Comparison of ENCODE assay signal across 14 cellular contexts in the genomic region with DNA sequence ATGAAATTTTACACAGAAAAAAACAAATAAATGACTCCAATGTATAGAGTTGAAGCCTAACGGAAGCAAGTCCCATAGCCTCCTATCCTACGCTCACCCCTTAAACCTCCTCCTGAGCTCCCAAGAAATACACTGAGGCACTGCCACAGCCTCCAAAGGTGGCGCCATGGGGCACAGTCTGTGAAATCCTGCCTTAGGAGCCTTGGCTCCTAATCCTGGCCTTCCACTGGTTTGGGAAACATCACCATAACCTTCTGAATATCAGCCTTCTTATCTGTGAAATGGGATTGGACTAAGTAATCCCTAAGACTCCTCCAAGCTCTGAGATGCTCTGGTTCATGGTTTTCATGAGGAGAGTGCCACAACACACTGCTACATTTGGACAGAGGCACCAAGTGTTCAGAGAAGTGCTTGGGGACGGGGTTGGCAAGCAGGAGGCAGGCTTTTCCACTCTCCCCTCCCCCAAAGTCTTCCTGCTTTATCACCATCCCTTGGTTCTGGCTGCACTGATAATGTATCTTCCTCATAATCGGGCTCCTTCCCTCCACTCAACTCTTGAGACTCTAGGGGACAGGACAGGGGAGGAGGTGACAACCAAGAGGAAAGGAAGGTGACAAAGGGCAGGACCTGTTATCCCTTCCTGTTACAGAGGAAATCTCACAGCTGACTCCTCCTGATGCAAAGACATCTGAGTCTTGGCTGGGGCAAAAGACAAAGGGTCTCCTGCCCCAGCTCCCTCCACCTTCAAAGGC. TPM values are rescaled to one million over a fixed set of nuclear protein-coding genes. Genes with fewer than 3 reads are reported as not detected.
A peak's percentile ranks its signal among the peaks of the same experiment; 100 is the strongest.
DNase-seq lines count a peak whose midpoint lies in the region; ATAC-seq, FAIRE-seq and TF ChIP-seq lines count a peak whose summit lies in the region.
"Had no signal": no experiment of that assay in that cellular context is flagged by ENCODE, and none has a peak within 500 bp of the region (broad histone marks: within the 10 kb centered on the region; RNA-seq: fewer than 3 reads in every experiment).

No MANE protein-coding gene starts in this region.

- H2AFZ ChIP-seq in OCI-LY3 (ENCODE audit: low read depth, low read length) (no peak overlapping the region), H1 (ENCODE audit: low read length) (peak overlapping the region; percentile 59)

- H4K20me1 ChIP-seq in OCI-LY3 (ENCODE audit: insufficient read depth, low read length) (peaks cover 9% of the 10 kb centered on the region; the same call in 1 of the 2 replicates), H1 (replicated peaks in 1 of 2; ENCODE audit: control insufficient read depth in 1 of 2, insufficient read depth in 2 of 2, low read length in 2 of 2) (no peaks in the 10 kb centered on the region)

- no peak overlapping the region for H2BK20ac ChIP-seq in H1 (ENCODE audit: low read length)

- no peak for TF ChIP-seq EP300 in H1 (IDR thresholded peaks at IDR 0.05; ENCODE audit: borderline replicate concordance in 1 of 2, low read depth in 2 of 2, low read length in 2 of 2)

- peak overlapping the region; percentile 87; the same call in 1 of the 2 replicates for H3K9ac ChIP-seq in OCI-LY3 (ENCODE audit: low read length)
- no peak overlapping the region for H3K9ac ChIP-seq in H1 (replicated peaks in 1 of 4; ENCODE audit: extremely low read depth in 1 of 4, low read depth in 3 of 4, low read length in 3 of 4)

- no peak overlapping the region for H4K8ac ChIP-seq in H1 (ENCODE audit: extremely low read depth, insufficient read depth, low read length)

- no peak overlapping the region for H2BK15ac ChIP-seq in H1 (ENCODE audit: low read length)

- H3K27me3 Mint-ChIP-seq in activated T-cell treated with anti-CD3 and anti-CD28 coated beads, Interleukin-2, amount 50 U/mL, for 4 hours (ENCODE audit: low read depth) = no peaks in the 10 kb centered on the region
- no peaks in the 10 kb centered on the region for H3K27me3 Mint-ChIP-seq in stimulated activated naive CD8-positive, alpha-beta T cell treated with anti-CD3 and anti-CD28 coated beads, Interleukin-15, Interleukin-2, amounts not matched to agents 100 ng/mL and 50 ng/mL, for 24 hours
- H3K27me3 Mint-ChIP-seq: progenitor cell of endocrine pancreas had no signal

- peak overlapping the region; percentile 92 for H3K27ac Mint-ChIP-seq in stimulated activated naive CD8-positive, alpha-beta T cell treated with anti-CD3 and anti-CD28 coated beads, Interleukin-15, Interleukin-2, amounts not matched to agents 100 ng/mL and 50 ng/mL, for 24 hours

- no peak overlapping the region for H3K23ac ChIP-seq in H1 (ENCODE audit: insufficient read length)

- peaks cover 68% of the 10 kb centered on the region for H3K4me1 ChIP-seq in OCI-LY3 (ENCODE audit: low read length)
- peaks cover 0 to 3% (median 0%) of the 10 kb centered on the region in 4 experiments; a peak in 1 of 7 replicates for H3K4me1 ChIP-seq in H1 (replicated peaks in 1 of 4; ENCODE audit: control insufficient read depth in 3 of 4, insufficient read depth in 4 of 4, low read length in 3 of 4)
- H3K4me1 ChIP-seq in testis = no peaks in the 10 kb centered on the region
- H3K4me1 ChIP-seq: ascending aorta, vagina had no signal

- H3K4me3 Mint-ChIP-seq in activated T-cell treated with anti-CD3 and anti-CD28 coated beads, Interleukin-2, amount 50 U/mL, for 4 hours = peak overlapping the region; percentile 74
- peak overlapping the region; percentile 89 for H3K4me3 Mint-ChIP-seq in stimulated activated naive CD8-positive, alpha-beta T cell treated with anti-CD3 and anti-CD28 coated beads, Interleukin-15, Interleukin-2, amounts not matched to agents 100 ng/mL and 50 ng/mL, for 24 hours

- ATAC-seq in activated T-cell treated with anti-CD3 and anti-CD28 coated beads, Interleukin-2, amount 50 U/mL, for 4 hours = no peak
- ATAC-seq in GM21526 (IDR thresholded peaks at IDR 0.05; ENCODE audit: low FRiP score, unreplicated experiment) = no peak

- TF ChIP-seq RAD21 in H1 (IDR thresholded peaks at IDR 0.05 in 1 of 2, conservative IDR thresholded peaks at IDR 0.05 in 1 of 2; ENCODE audit: low read depth in 2 of 2, low read length in 2 of 2) = peak in 1 of 2 experiments; percentile 16; a peak in 1 of 4 replicates

- FAIRE-seq in H1 (lab: Jason Lieb, UNC) = no peak
- FAIRE-seq: HTR-8/SVneo had no signal

- H3K36me3 Mint-ChIP-seq in activated T-cell treated with anti-CD3 and anti-CD28 coated beads, Interleukin-2, amount 50 U/mL, for 4 hours (ENCODE audit: insufficient read depth) = peaks cover 14% of the 10 kb centered on the region
- peaks cover 82% of the 10 kb centered on the region for H3K36me3 Mint-ChIP-seq in stimulated activated naive CD8-positive, alpha-beta T cell treated with anti-CD3 and anti-CD28 coated beads, Interleukin-15, Interleukin-2, amounts not matched to agents 100 ng/mL and 50 ng/mL, for 24 hours (ENCODE audit: low read depth)

- CTCF ChIA-PET in H1 (lab: Charles Lee; ENCODE audit: partially characterized antibody) = interaction anchor here (0.8 to 2.7 kb wide), 13 partner anchors 9 to 212 kb away, joined by 3 to 13 read pairs (median 5); no protein-coding TSS in a partner anchor

- TF ChIP-seq POLR2A in H1 (IDR thresholded peaks at IDR 0.05; ENCODE audit: control extremely low read depth in 1 of 2, low read depth in 2 of 2, low read length in 2 of 2) (no peak), testis (IDR thresholded peaks at IDR 0.05) (no peak)

- H3K14ac ChIP-seq in H1 (ENCODE audit: insufficient read length) = no peak overlapping the region

- peaks cover 76% of the 10 kb centered on the region for H3K4me1 Mint-ChIP-seq in activated T-cell treated with anti-CD3 and anti-CD28 coated beads, Interleukin-2, amount 50 U/mL, for 4 hours (ENCODE audit: low read depth)
- H3K4me1 Mint-ChIP-seq in stimulated activated naive CD8-positive, alpha-beta T cell treated with anti-CD3 and anti-CD28 coated beads, Interleukin-15, Interleukin-2, amounts not matched to agents 100 ng/mL and 50 ng/mL, for 24 hours (ENCODE audit: low read depth) = peaks cover 93% of the 10 kb centered on the region

- no peak for DNase-seq in activated T-cell treated with anti-CD3 and anti-CD28 coated beads, Interleukin-2, amount 50 U/mL, for 4 hours
- no peak for DNase-seq in activated T-cell treated with anti-CD3 and anti-CD28 coated beads, Interleukin-2, amount 50 U/mL, for 48 hours
- DNase-seq in H1 (ENCODE audit: low read depth in 1 of 2, low spot score in 2 of 2) (no peak), testis (no peak)
- no peak for DNase-seq in stimulated activated naive CD4-positive, alpha-beta T cell (lab: John Stamatoyannopoulos, UW)
- DNase-seq: dermis blood vessel endothelial cell, midbrain had no signal

- H3K27me3 ChIP-seq in OCI-LY3 (ENCODE audit: low read depth, low read length) (no peaks in the 10 kb centered on the region), H1 (replicated peaks in 1 of 4; ENCODE audit: control insufficient read depth in 3 of 4, extremely low read depth in 1 of 4, insufficient read depth in 3 of 4, low read length in 3 of 4) (no peaks in the 10 kb centered on the region), testis (no peaks in the 10 kb centered on the region)
- H3K27me3 ChIP-seq: ascending aorta, vagina had no signal

- no peak overlapping the region for H3K56ac ChIP-seq in H1 (replicated peaks; ENCODE audit: insufficient read length, low read depth, low read length)

- H3K4ac ChIP-seq in H1 (replicated peaks; ENCODE audit: insufficient read length, low read depth, low read length) = no peak overlapping the region

- H3K4me3 ChIP-seq in OCI-LY3 (ENCODE audit: low read length) = peak overlapping the region; percentile 81
- no peak overlapping the region for H3K4me3 ChIP-seq in H1 (ENCODE audit: extremely low read depth in 1 of 4, insufficient read depth in 2 of 4, low read depth in 3 of 4, low read length in 4 of 4)
- H3K4me3 ChIP-seq in testis = no peak overlapping the region
- H3K4me3 ChIP-seq: ascending aorta, vagina had no signal

- H2BK5ac ChIP-seq in H1 (ENCODE audit: low read depth, low read length) = no peak overlapping the region

- no peak overlapping the region for H2BK120ac ChIP-seq in H1 (replicated peaks; ENCODE audit: low read depth, low read length)

- H4K5ac ChIP-seq in H1 (ENCODE audit: insufficient read length, low read depth, low read length) = no peak overlapping the region

- H3K27ac ChIP-seq in OCI-LY3 (ENCODE audit: low read length) (peak overlapping the region; percentile 83), H1 (ENCODE audit: low read depth, low read length) (no peak overlapping the region), testis (no peak overlapping the region)
- H3K27ac ChIP-seq: ascending aorta, vagina had no signal

- no peaks in the 10 kb centered on the region for H3K23me2 ChIP-seq in H1 (ENCODE audit: low read depth, low read length)

- TF ChIP-seq CTCF in OCI-LY3 (IDR thresholded peaks at IDR 0.05; ENCODE audit: low read depth, low read length) (peak; percentile 27; the same call in 1 of the 2 replicates), H1 (IDR thresholded peaks at IDR 0.05; ENCODE audit: control extremely low read depth in 1 of 3, insufficient read depth in 1 of 3, low read depth in 1 of 3, low read length in 3 of 3) (peak; percentile 23 to 44 (median 38); a peak in 3 of 4 replicates), testis (IDR thresholded peaks at IDR 0.05) (no peak)

- peaks cover 14% of the 10 kb centered on the region; the same call in 1 of the 2 replicates for H3K9me3 ChIP-seq in OCI-LY3 (ENCODE audit: insufficient read depth, low read length)
- no peaks in the 10 kb centered on the region for H3K9me3 ChIP-seq in H1 (ENCODE audit: insufficient read depth in 2 of 2, low read depth in 1 of 2, low read length in 1 of 2)
- H3K9me3 ChIP-seq in testis = no peaks in the 10 kb centered on the region
- H3K9me3 ChIP-seq: vagina had no signal

- H3K9me3 Mint-ChIP-seq in activated T-cell treated with anti-CD3 and anti-CD28 coated beads, Interleukin-2, amount 50 U/mL, for 4 hours = peaks cover 4% of the 10 kb centered on the region
- peaks cover 7% of the 10 kb centered on the region for H3K9me3 Mint-ChIP-seq in stimulated activated naive CD8-positive, alpha-beta T cell treated with anti-CD3 and anti-CD28 coated beads, Interleukin-15, Interleukin-2, amounts not matched to agents 100 ng/mL and 50 ng/mL, for 24 hours

- no peak overlapping the region for H2BK12ac ChIP-seq in H1 (ENCODE audit: low read depth, low read length)

- H3K18ac ChIP-seq in H1 (ENCODE audit: extremely low read depth, low read length) = no peak overlapping the region

- WGBS in H1 (ENCODE audit: extremely low coverage in 1 of 2, insufficient coverage in 1 of 2, insufficient read length in 1 of 2, insufficient replicate concordance in 2 of 2, low coverage in 1 of 2, low lambda C conversion rate in 2 of 2, missing lambda C conversion rate in 1 of 2), 2 experiments = 89% methylated on average over 5 of the region's 5 CpGs; no CpG with 5 or more reads in 1 of the 2 experiments
- WGBS in testis, 2 donors = 82 to 84% methylated on average over 4 to 5 of the region's 5 CpGs

- H3K79me2 ChIP-seq in OCI-LY3 (ENCODE audit: low read length) = peaks cover 69% of the 10 kb centered on the region
- H3K79me2 ChIP-seq in H1 (ENCODE audit: control insufficient read depth in 1 of 2, insufficient read depth in 2 of 2, low read length in 2 of 2) = no peaks in the 10 kb centered on the region

- H4K91ac ChIP-seq in H1 (replicated peaks; ENCODE audit: insufficient read length, low read length) = no peak overlapping the region

- no peaks in the 10 kb centered on the region for H3K79me1 ChIP-seq in H1 (ENCODE audit: low read depth, low read length)

- intact Hi-C loops in testis (cut with DNase I; ENCODE audit: low total_unique reads) = no loop called here

- H3K4me2 ChIP-seq in OCI-LY3 (ENCODE audit: low read length) = peak overlapping the region; percentile 85
- H3K4me2 ChIP-seq in H1 (ENCODE audit: insufficient read depth in 1 of 2, low read depth in 2 of 2, low read length in 2 of 2) = no peak overlapping the region

- POLR2A ChIA-PET in H1 (lab: Charles Lee; ENCODE audit: partially characterized antibody) = no interaction called here

- H3K36me3 ChIP-seq in OCI-LY3 (replicated peaks; ENCODE audit: low read depth, low read length) (peaks cover 37% of the 10 kb centered on the region), H1 (ENCODE audit: control insufficient read depth in 2 of 4, insufficient read depth in 4 of 4, low read length in 3 of 4) (no peaks in the 10 kb centered on the region), testis (ENCODE audit: low read depth, missing control alignments) (no peaks in the 10 kb centered on the region)
- H3K36me3 ChIP-seq: ascending aorta, vagina had no signal

- H2AK5ac ChIP-seq in H1 (ENCODE audit: low read depth, low read length) = no peak overlapping the region

RNA-seq across cellular contexts. Expression of gene SLAMF7, which starts 2.7 kb away (rescaled TPM):
- 10 to 100 TPM; 44.1 to 80.5 (median 71.7) TPM for total RNA-seq in activated T-cell treated with anti-CD3 and anti-CD28 coated beads, Interleukin-2, amount 50 U/mL, for 4 hours
- total RNA-seq in H1 (2021; fragmentation: NEBNext Ultra II Directional; extraction: Animal tissue kit (Norgen Biotek cat#: 25700)) = not detected in 2 replicates
- polyA plus RNA-seq in H1 (2011; rRNA removed) (not detected in 2 replicates), testis (ENCODE audit: insufficient read depth, low read depth, low replicate concordance) (5.1 TPM)
- polyA plus RNA-seq in H1 (2011; cell fraction: cytosol; rRNA removed) = not detected
- polyA plus RNA-seq in H1 (2011; cell fraction: nucleus; rRNA removed) = not detected
- polyA plus RNA-seq in H1 (2012, experiment 1 of 2) = not detected in 4 replicates
- not detected for polyA plus RNA-seq in H1 (2012, experiment 2 of 2)
- polyA plus RNA-seq in H1 (2013, experiment 1 of 2) = not detected
- 0.02 TPM for polyA plus RNA-seq in H1 (2013, experiment 2 of 2)
- polyA minus RNA-seq in H1 (2011; rRNA and poly(A)+ RNA removed) = not detected in 2 replicates
- not detected for polyA minus RNA-seq in H1 (2011; cell fraction: cytosol; rRNA and poly(A)+ RNA removed)
- not detected for polyA minus RNA-seq in H1 (2011; cell fraction: nucleus; rRNA and poly(A)+ RNA removed)
- total RNA-seq in testis = under 1 TPM in 1 of 2 donors, not detected in 1; 0.68 TPM
- total RNA-seq: ascending aorta, dermis blood vessel endothelial cell, progenitor cell of endocrine pancreas had no signal

RNA-seq across cellular contexts. Expression of gene CD48, which starts 30.2 kb away (rescaled TPM):
- 100 to 1,000 TPM; 313 to 347 (median 336) TPM for total RNA-seq in activated T-cell treated with anti-CD3 and anti-CD28 coated beads, Interleukin-2, amount 50 U/mL, for 4 hours
- not detected in 2 replicates for total RNA-seq in H1 (2021; fragmentation: NEBNext Ultra II Directional; extraction: Animal tissue kit (Norgen Biotek cat#: 25700))
- polyA plus RNA-seq in H1 (2011; rRNA removed) (0.08 TPM in 1 of 2 replicates, not detected in the other), testis (ENCODE audit: insufficient read depth, low read depth, low replicate concordance) (6.1 TPM)
- polyA plus RNA-seq in H1 (2011; cell fraction: cytosol; rRNA removed) = 0.05 TPM
- polyA plus RNA-seq in H1 (2011; cell fraction: nucleus; rRNA removed) = not detected
- polyA plus RNA-seq in H1 (2012, experiment 1 of 2) = 0.11 to 0.46 TPM (median 0.28 TPM) in 4 replicates
- polyA plus RNA-seq in H1 (2012, experiment 2 of 2) = not detected
- not detected for polyA plus RNA-seq in H1 (2013, experiment 1 of 2)
- not detected for polyA plus RNA-seq in H1 (2013, experiment 2 of 2)
- polyA minus RNA-seq in H1 (2011; rRNA and poly(A)+ RNA removed) = not detected in 2 replicates
- not detected for polyA minus RNA-seq in H1 (2011; cell fraction: cytosol; rRNA and poly(A)+ RNA removed)
- polyA minus RNA-seq in H1 (2011; cell fraction: nucleus; rRNA and poly(A)+ RNA removed) = not detected
- 1 to 10 TPM in 1 of 2 donors, under 1 TPM in 1; 0.63 to 1.4 TPM for total RNA-seq in testis
- total RNA-seq: ascending aorta, dermis blood vessel endothelial cell, progenitor cell of endocrine pancreas had no signal

RNA-seq across cellular contexts. Expression of gene LY9, which starts 54.2 kb away (rescaled TPM):
- total RNA-seq in activated T-cell treated with anti-CD3 and anti-CD28 coated beads, Interleukin-2, amount 50 U/mL, for 4 hours = 10 to 100 TPM in 2 of 3 donors, 1 to 10 TPM in 1; 8.9 to 21.4 (median 16.5) TPM
- not detected in 2 replicates for total RNA-seq in H1 (2021; fragmentation: NEBNext Ultra II Directional; extraction: Animal tissue kit (Norgen Biotek cat#: 25700))
- polyA plus RNA-seq in H1 (2011; rRNA removed) (not detected in 2 replicates), testis (ENCODE audit: insufficient read depth, low read depth, low replicate concordance) (0.71 TPM)
- polyA plus RNA-seq in H1 (2011; cell fraction: cytosol; rRNA removed) = not detected
- polyA plus RNA-seq in H1 (2011; cell fraction: nucleus; rRNA removed) = not detected
- polyA plus RNA-seq in H1 (2012, experiment 1 of 2) = not detected in 4 replicates
- polyA plus RNA-seq in H1 (2012, experiment 2 of 2) = not detected
- polyA plus RNA-seq in H1 (2013, experiment 1 of 2) = not detected
- polyA plus RNA-seq in H1 (2013, experiment 2 of 2) = not detected
- not detected in 2 replicates for polyA minus RNA-seq in H1 (2011; rRNA and poly(A)+ RNA removed)
- not detected for polyA minus RNA-seq in H1 (2011; cell fraction: cytosol; rRNA and poly(A)+ RNA removed)
- not detected for polyA minus RNA-seq in H1 (2011; cell fraction: nucleus; rRNA and poly(A)+ RNA removed)
- total RNA-seq in testis = under 1 TPM in 1 of 2 donors, not detected in 1; 0.68 TPM
- total RNA-seq: dermis blood vessel endothelial cell, progenitor cell of endocrine pancreas had no signal

Comparison
In these comparisons a context has a peak if more than half of its experiments do, and no peak if none do; other contexts are left out.
1. CTCF ChIP-seq: peak in OCI-LY3 (single experiment) and H1 (3 of 3); none in testis (0 of 3).
2. RNA of gene SLAMF7, which starts 2.7 kb away (total RNA-seq): 44.1 to 80.5 TPM in activated T-cell treated with anti-CD3 and anti-CD28 coated beads, Interleukin-2, amount 50 U/mL, for 4 hours; 0.68 TPM in testis and not detected in H1; every median in the first group is over 10 times any median in the second.
3. RNA of gene CD48, which starts 30.2 kb away (total RNA-seq): 313 to 347 TPM in activated T-cell treated with anti-CD3 and anti-CD28 coated beads, Interleukin-2, amount 50 U/mL, for 4 hours; 0.63 to 1.4 TPM in testis and not detected in H1; every median in the first group is over 100 times any median in the second.